In the genomic region with DNA sequence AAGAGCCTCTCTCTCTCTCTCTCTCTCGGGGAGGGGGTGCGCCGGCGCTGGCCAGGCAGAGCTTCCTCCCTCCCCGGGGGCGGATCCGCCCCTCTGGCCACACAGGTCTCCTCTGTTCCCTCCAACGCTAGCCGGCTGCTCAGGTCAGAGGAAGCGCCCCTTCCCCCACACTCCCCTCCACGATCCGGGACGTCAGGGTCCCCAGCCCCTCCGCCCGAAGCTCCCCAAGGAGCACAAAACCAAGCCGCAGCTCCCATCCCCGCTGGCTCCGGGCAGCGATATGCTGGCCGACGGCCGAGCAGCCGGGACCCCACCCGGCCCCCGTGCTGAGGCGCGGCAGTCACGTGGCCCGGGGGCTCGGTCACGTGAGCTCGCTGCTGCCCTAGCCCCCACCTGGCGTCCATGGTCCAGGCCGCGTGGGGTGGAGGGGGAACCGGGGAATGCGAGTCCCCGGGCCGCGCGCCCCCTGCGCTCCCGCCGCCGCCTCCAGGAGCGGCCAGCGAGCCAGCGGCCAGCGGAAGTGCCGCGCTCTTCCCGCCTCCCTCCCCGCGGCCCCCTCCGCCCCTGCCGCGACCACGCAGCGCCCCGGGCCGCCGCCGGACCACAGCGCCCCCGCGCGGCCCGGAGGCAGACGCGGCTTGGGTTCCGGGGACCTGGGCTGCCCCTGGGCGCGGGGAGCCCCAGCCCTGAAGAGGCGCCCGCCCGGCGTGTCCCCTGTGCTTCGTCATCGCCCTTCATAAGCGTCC, we compare ENCODE assay signal across 8 cellular contexts. TPM values are rescaled to one million over a fixed set of nuclear protein-coding genes. Genes with fewer than 3 reads are reported as not detected.
DNase-seq lines count a peak whose midpoint lies in the region; ATAC-seq and TF ChIP-seq lines count a peak whose summit lies in the region.

A gene with protein sequence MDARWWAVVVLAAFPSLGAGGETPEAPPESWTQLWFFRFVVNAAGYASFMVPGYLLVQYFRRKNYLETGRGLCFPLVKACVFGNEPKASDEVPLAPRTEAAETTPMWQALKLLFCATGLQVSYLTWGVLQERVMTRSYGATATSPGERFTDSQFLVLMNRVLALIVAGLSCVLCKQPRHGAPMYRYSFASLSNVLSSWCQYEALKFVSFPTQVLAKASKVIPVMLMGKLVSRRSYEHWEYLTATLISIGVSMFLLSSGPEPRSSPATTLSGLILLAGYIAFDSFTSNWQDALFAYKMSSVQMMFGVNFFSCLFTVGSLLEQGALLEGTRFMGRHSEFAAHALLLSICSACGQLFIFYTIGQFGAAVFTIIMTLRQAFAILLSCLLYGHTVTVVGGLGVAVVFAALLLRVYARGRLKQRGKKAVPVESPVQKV (minus strand): TSS at position 522 of the 746 bp plus-strand sequence. CDS start 118 bp downstream, at position 404.

- ATAC-seq in GM18498 (IDR thresholded peaks at IDR 0.05; ENCODE audit: unreplicated experiment) (peak; percentile 59), HG02938 (IDR thresholded peaks at IDR 0.05; ENCODE audit: unreplicated experiment) (peak; percentile 37), left lobe of liver (peak; percentile 83)

- H3K4me3 ChIP-seq in A673 (ENCODE audit: low read depth, low read length, poor library complexity, severe bottlenecking), result peak within 1 kb of the TSS; percentile 99

- DNase-seq in A673 (ENCODE audit: low spot score) (peak; percentile 82), NCI-H2171 treated with DMSO at 0.1 percent for 48 hours (lab: John Stamatoyannopoulos, UW) (peak; percentile 62), dermis blood vessel endothelial cell (peak; percentile 75), left lobe of liver (ENCODE audit: low spot score) (peak; percentile 71)
- peak; percentile 74 for DNase-seq in activated CD4-positive, CD25-positive, alpha-beta regulatory T cell treated with anti-CD3 and anti-CD28 coated beads, Interleukin-2, amount 50 U/mL, for 72 hours
- DNase-seq in stimulated activated CD4-positive, alpha-beta T cell treated with anti-CD3 and anti-CD28 coated beads, Interleukin-2, amount 100 ng/mL, for 4 hours (ENCODE audit: low read depth), result peak; percentile 51

- H3K36me3 ChIP-seq in A673 (ENCODE audit: insufficient read depth, low read length, poor library complexity, severe bottlenecking), result peaks cover 32% of the 10 kb centered on the region

- peak within 1 kb of the TSS; percentile 90 for H3K27ac ChIP-seq in A673 (ENCODE audit: low read depth, low read length, poor library complexity, severe bottlenecking)

- H3K4me1 ChIP-seq in A673 (ENCODE audit: insufficient read depth, low read length, poor library complexity, severe bottlenecking), result peaks cover 10% of the 10 kb centered on the region

- no peaks in the 10 kb centered on the region for H3K9me3 ChIP-seq in A673 (ENCODE audit: low read depth, low read length, poor library complexity, severe bottlenecking)

- intact Hi-C loops in A673 (cut with micrococcal nuclease; ENCODE audit: unreplicated experiment), result no loop called here

- POLR2A ChIA-PET in A673 (lab: Charles Lee; ENCODE audit: low non-redundant PET), result interaction anchor here (0.5 to 0.9 kb wide), 4 partner anchors 10 to 487 kb away, joined by 3 to 8 read pairs (median 4); partner anchors contain the start of genes HSP90AB1, TMEM151B and VEGFA

- no peaks in the 10 kb centered on the region for H3K27me3 ChIP-seq in A673 (replicated peaks; ENCODE audit: insufficient read depth, low read depth, low read length, poor library complexity)

- peak; percentile 59 for TF ChIP-seq CTCF in A673 (conservative IDR thresholded peaks at IDR 0.05; ENCODE audit: low read depth, low read length)

- no TSS peak for BruUV-seq in A673 (replicated peaks; lab: Mats Ljungman, UMichigan)

- CTCF ChIA-PET in A673 (lab: Charles Lee), result interaction anchor here (0.5 to 1.1 kb wide), 4 partner anchors 10 to 130 kb away, joined by 3 to 9 read pairs (median 4); partner anchors contain the start of genes HSP90AB1, MRPL14 and TMEM63B

RNA-seq across cellular contexts. Expression of the gene that starts here (rescaled TPM):
- total RNA-seq in A673 (2021) (45.8 and 52.0 TPM in 2 replicates), dermis blood vessel endothelial cell (43.1 and 52.7 TPM in 2 replicates), left lobe of liver (18.4 TPM)

Comparison
In these comparisons a context has a peak if more than half of its experiments do, and no peak if none do; other contexts are left out.
1. Peak in every context shown above with its lines: DNase-seq, ATAC-seq, H3K4me3 ChIP-seq and H3K27ac ChIP-seq.